Comparison of ENCODE assay signal across 18 cellular contexts in genomic region chr11:61507012-61507768, GRCh38. TPM values are rescaled to one million over a fixed set of nuclear protein-coding genes. Genes with fewer than 3 reads are reported as not detected.
A peak's percentile ranks its signal among the peaks of the same experiment; 100 is the strongest.
DNase-seq lines count a peak whose midpoint lies in the region; ATAC-seq and TF ChIP-seq lines count a peak whose summit lies in the region.
"Had no signal": no experiment of that assay in that cellular context is flagged by ENCODE, and none has a peak within 500 bp of the region (broad histone marks: within the 10 kb centered on the region; RNA-seq: fewer than 3 reads in every experiment).

No MANE protein-coding gene starts in this region.

- DNase-seq in A673 (ENCODE audit: low spot score) (peak; percentile 45), HCT116 (ENCODE audit: low read depth, low spot score) (no peak), WTC11 (ENCODE audit: low spot score) (no peak), NCI-H2107 (lab: John Stamatoyannopoulos, UW) (no peak), OCI-LY7 (ENCODE audit: low spot score) (no peak), immature natural killer cell (no peak)
- DNase-seq: activated CD8-positive, alpha-beta memory T cell treated with anti-CD3 and anti-CD28 coated beads, Interleukin-2, amount 50 U/mL, for 48 hours; activated effector memory CD4-positive, alpha-beta T cell treated with Interleukin-2 at 50 U/mL for 16 hours; activated naive CD8-positive, alpha-beta T cell treated with anti-CD3 and anti-CD28 coated beads, Interleukin-2, amount 50 U/mL, for 24 hours; left cardiac atrium; NCI-H146; NCI-H2171 had no signal

- CTCF ChIA-PET in A673 (lab: Charles Lee) (interaction anchor here (1.8 kb wide), 1 partner anchor 10 kb away, joined by 10 read pairs; no protein-coding TSS in a partner anchor), HCT116 (lab: Charles Lee) (no interaction called here), WTC11 (lab: Charles Lee) (interaction anchor here (0.6 to 11.3 kb wide), 14 partner anchors 10 to 240 kb away, joined by 3 to 552 read pairs (median 15); a partner anchor contains a TSS), OCI-LY7 (lab: Charles Lee; ENCODE audit: unreplicated experiment) (no interaction called here)

- TF ChIP-seq POLR2A in HCT116 (IDR thresholded peaks at IDR 0.05; ENCODE audit: borderline replicate concordance, extremely low read depth, insufficient read depth, insufficient read length), result no peak

- H4K20me1 ChIP-seq in HCT116 (ENCODE audit: insufficient read depth), result no peaks in the 10 kb centered on the region
- no peaks in the 10 kb centered on the region for H4K20me1 ChIP-seq in OCI-LY7 (ENCODE audit: insufficient read depth, low read length)

- H3K9ac ChIP-seq in HCT116 (ENCODE audit: low read length), result no peak overlapping the region

- no peak for TF ChIP-seq CTCF in A673 (conservative IDR thresholded peaks at IDR 0.05; ENCODE audit: low read depth, low read length)
- no peak for TF ChIP-seq CTCF in HCT116 (IDR thresholded peaks at IDR 0.05 in 2 of 3, conservative IDR thresholded peaks at IDR 0.05 in 1 of 3; ENCODE audit: borderline replicate concordance in 1 of 3, insufficient read depth in 1 of 3, low read depth in 2 of 3, low read length in 2 of 3)
- no peak for TF ChIP-seq CTCF in WTC11 (IDR thresholded peaks at IDR 0.05)
- TF ChIP-seq CTCF in nephron (IDR thresholded peaks at IDR 0.05; ENCODE audit: unreplicated experiment in 3 of 3), result no peak
- TF ChIP-seq CTCF in OCI-LY7 (conservative IDR thresholded peaks at IDR 0.05; ENCODE audit: low read length), result no peak

- H3K36me3 Mint-ChIP-seq in WTC11 (no peaks in the 10 kb centered on the region), nephron (ENCODE audit: low read depth) (no peaks in the 10 kb centered on the region), immature natural killer cell (no peaks in the 10 kb centered on the region)

- H3K4me3 ChIP-seq in A673 (ENCODE audit: low read depth, low read length, poor library complexity, severe bottlenecking) (peak overlapping the region; percentile 53), HCT116 (replicated peaks in 1 of 2; ENCODE audit: low read depth in 1 of 2, low read length in 2 of 2) (no peak overlapping the region), OCI-LY7 (ENCODE audit: low read depth, low read length, poor library complexity, severe bottlenecking) (no peak overlapping the region)

- H3K27me3 ChIP-seq in A673 (replicated peaks; ENCODE audit: insufficient read depth, low read depth, low read length, poor library complexity) (no peaks in the 10 kb centered on the region), HCT116 (ENCODE audit: insufficient read depth, low read length) (peaks cover 7% of the 10 kb centered on the region; the same call in 1 of the 2 replicates)

- POLR2A ChIA-PET in A673 (lab: Charles Lee; ENCODE audit: low non-redundant PET) (interaction anchor here (0.6 to 1.7 kb wide), 2 partner anchors 8 to 10 kb away, joined by 3 to 6 read pairs; no protein-coding TSS in a partner anchor), HCT116 (lab: Charles Lee) (no interaction called here), WTC11 (lab: Charles Lee) (no interaction called here), OCI-LY7 (lab: Charles Lee) (interaction anchor here (0.6 kb wide), 1 partner anchor 128 kb away, joined by 4 read pairs; no protein-coding TSS in a partner anchor)

- peak overlapping the region; percentile 66 for H3K4me3 Mint-ChIP-seq in WTC11
- peak overlapping the region; percentile 66 to 72 (median 71) for H3K4me3 Mint-ChIP-seq in nephron
- H3K4me3 Mint-ChIP-seq in immature natural killer cell, result no peak overlapping the region

- H3K27me3 Mint-ChIP-seq in WTC11 (ENCODE audit: low read depth), result peaks cover 56% of the 10 kb centered on the region
- peaks cover 71% of the 10 kb centered on the region for H3K27me3 Mint-ChIP-seq in nephron (ENCODE audit: low read depth)
- H3K27me3 Mint-ChIP-seq in immature natural killer cell (ENCODE audit: low read depth in 3 of 3), result peaks cover 5 to 33% (median 12%) of the 10 kb centered on the region in 3 donors

- RAD21 ChIA-PET in HCT116 (lab: Charles Lee; ENCODE audit: low non-redundant PET in 1 of 2, low total read pairs in 2 of 2, uncharacterized antibody in 2 of 2, unreplicated experiment in 2 of 2), result no interaction called here

- ATAC-seq in HCT116 (no peak), WTC11 (no peak), HG03571 (IDR thresholded peaks at IDR 0.05; ENCODE audit: unreplicated experiment) (no peak)
- ATAC-seq: activated naive CD8-positive, alpha-beta T cell treated with anti-CD3 and anti-CD28 coated beads, Interleukin-2, amount 50 U/mL, for 24 hours; left cardiac atrium had no signal

- H3K36me3 ChIP-seq in A673 (ENCODE audit: insufficient read depth, low read length, poor library complexity, severe bottlenecking), result no peaks in the 10 kb centered on the region
- no peaks in the 10 kb centered on the region for H3K36me3 ChIP-seq in HCT116 (ENCODE audit: control insufficient read depth in 1 of 2, insufficient read depth in 2 of 2, low read length in 2 of 2)
- no peaks in the 10 kb centered on the region for H3K36me3 ChIP-seq in OCI-LY7 (ENCODE audit: insufficient read depth, low read length)

- H3K4me2 ChIP-seq in HCT116 (ENCODE audit: low read length), result 0 out of 2 replicates have a peak overlapping the region, but pooled peaks have one; percentile 85
- no peak overlapping the region for H3K4me2 ChIP-seq in OCI-LY7 (ENCODE audit: low read length)

- H3K9me3 ChIP-seq in A673 (ENCODE audit: low read depth, low read length, poor library complexity, severe bottlenecking) (no peaks in the 10 kb centered on the region), HCT116 (ENCODE audit: control insufficient read depth in 1 of 2, insufficient read depth in 1 of 2, low read depth in 1 of 2, low read length in 2 of 2) (no peaks in the 10 kb centered on the region), OCI-LY7 (ENCODE audit: low read length) (no peaks in the 10 kb centered on the region)

- H2AFZ ChIP-seq in HCT116 (ENCODE audit: low read depth, low read length, poor library complexity, severe bottlenecking), result peak overlapping the region; percentile 96
- H2AFZ ChIP-seq in OCI-LY7 (ENCODE audit: low read length), result no peak overlapping the region

- H3K27ac ChIP-seq in A673 (ENCODE audit: low read depth, low read length, poor library complexity, severe bottlenecking) (peak overlapping the region; percentile 77), HCT116 (ENCODE audit: low read depth, low read length) (no peak overlapping the region), OCI-LY7 (ENCODE audit: low read depth, low read length, poor library complexity, severe bottlenecking) (no peak overlapping the region)
- H3K27ac ChIP-seq: epithelial cell of prostate, SK-N-MC had no signal

- H3K27ac Mint-ChIP-seq in WTC11 (no peak overlapping the region), nephron (no peak overlapping the region), immature natural killer cell (no peak overlapping the region)
- H3K27ac Mint-ChIP-seq: activated naive CD8-positive, alpha-beta T cell treated with anti-CD3 and anti-CD28 coated beads, Interleukin-2, amount 50 U/mL, for 24 hours had no signal

- peaks cover 70% of the 10 kb centered on the region for H3K4me1 ChIP-seq in A673 (ENCODE audit: insufficient read depth, low read length, poor library complexity, severe bottlenecking)
- H3K4me1 ChIP-seq in HCT116 (ENCODE audit: control insufficient read depth in 1 of 2, insufficient read depth in 2 of 2, low read length in 2 of 2), result peaks cover 9 to 16% of the 10 kb centered on the region in 2 experiments; a peak in 3 of 4 replicates
- no peaks in the 10 kb centered on the region for H3K4me1 ChIP-seq in OCI-LY7 (ENCODE audit: insufficient read depth, low read length, poor library complexity, severe bottlenecking)

- no peaks in the 10 kb centered on the region for H3K9me3 Mint-ChIP-seq in WTC11
- H3K9me3 Mint-ChIP-seq in nephron, result no peaks in the 10 kb centered on the region
- no peaks in the 10 kb centered on the region for H3K9me3 Mint-ChIP-seq in immature natural killer cell
- H3K9me3 Mint-ChIP-seq: activated naive CD8-positive, alpha-beta T cell treated with anti-CD3 and anti-CD28 coated beads, Interleukin-2, amount 50 U/mL, for 24 hours had no signal

- intact Hi-C loops in A673 (cut with micrococcal nuclease; ENCODE audit: unreplicated experiment) (no loop called here), HCT116 (cut with micrococcal nuclease) (no loop called here), OCI-LY7 (cut with micrococcal nuclease; ENCODE audit: unreplicated experiment) (no loop called here)

- no TSS peak for BruUV-seq in A673 (replicated peaks; lab: Mats Ljungman, UMichigan)
- no TSS peak for BruUV-seq in HCT116 (replicated peaks; lab: Mats Ljungman, UMichigan)
- BruUV-seq in OCI-LY7 (replicated peaks; lab: Mats Ljungman, UMichigan), result no TSS peak

- TF ChIP-seq RAD21 in HCT116 (IDR thresholded peaks at IDR 0.05; ENCODE audit: low read depth), result no peak

- H3K9me2 ChIP-seq in HCT116 (ENCODE audit: insufficient read depth) (no peaks in the 10 kb centered on the region), OCI-LY7 (ENCODE audit: insufficient read depth, low read length) (no peaks in the 10 kb centered on the region)

- no peaks in the 10 kb centered on the region for H3K79me2 ChIP-seq in HCT116 (ENCODE audit: insufficient read depth, low read length)
- H3K79me2 ChIP-seq in OCI-LY7 (ENCODE audit: insufficient read depth, low read depth, low read length), result no peaks in the 10 kb centered on the region

- H3K4me1 Mint-ChIP-seq in WTC11 (peaks cover 57% of the 10 kb centered on the region), nephron (peaks cover 33% of the 10 kb centered on the region), immature natural killer cell (peaks cover 0 to 8% of the 10 kb centered on the region in 2 donors)

TF ChIP-seq in HCT116, 20 proteins besides CTCF, POLR2A, EP300 and RAD21:
- no peak for TF ChIP-seq SRF (IDR thresholded peaks at IDR 0.05; ENCODE audit: low read depth)

TF ChIP-seq in WTC11, 78 proteins besides CTCF, POLR2A, EP300 and RAD21 (continues in another document):
- TF ChIP-seq FOXK1 (CRISPR knock-in tag; IDR thresholded peaks at IDR 0.05) (no peak), HMGXB4 (CRISPR knock-in tag; IDR thresholded peaks at IDR 0.05) (no peak)

RNA-seq across cellular contexts. Expression of gene LRRC10B, which starts 1.4 kb away (rescaled TPM):
- total RNA-seq in A673 (2021) (17.3 and 17.4 TPM in 2 replicates), HCT116 (2021; ENCODE audit: unreplicated experiment) (not detected), WTC11 (2021) (1.1 to 1.5 TPM (median 1.3 TPM) in 3 replicates), OCI-LY7 (2022) (not detected in 2 replicates)
- polyA plus RNA-seq in HCT116 (2012), result 0.07 TPM in 1 of 2 replicates, not detected in the other
- not detected in 2 replicates for total RNA-seq in OCI-LY7 (2014; rRNA removed; shearing (Covaris generic))
- not detected for polyA plus RNA-seq in immature natural killer cell
- total RNA-seq: skeletal muscle tissue had no signal
- polyA plus RNA-seq: CD14-positive monocyte had no signal

Comparison
In these comparisons a context has a peak if more than half of its experiments do, and no peak if none do; other contexts are left out.
1. H3K4me3 Mint-ChIP-seq: peak in WTC11 (single experiment) and nephron (3 of 3); none in immature natural killer cell (0 of 5).
2. CTCF ChIA-PET loops: an anchor here in A673 (1.8 kb wide) and WTC11 (0.6 to 11.3 kb wide); none called in HCT116 and OCI-LY7.
3. POLR2A ChIA-PET loops: an anchor here in A673 (0.6 to 1.7 kb wide) and OCI-LY7 (0.6 kb wide); none called in HCT116 and WTC11.